In the genomic region with DNA sequence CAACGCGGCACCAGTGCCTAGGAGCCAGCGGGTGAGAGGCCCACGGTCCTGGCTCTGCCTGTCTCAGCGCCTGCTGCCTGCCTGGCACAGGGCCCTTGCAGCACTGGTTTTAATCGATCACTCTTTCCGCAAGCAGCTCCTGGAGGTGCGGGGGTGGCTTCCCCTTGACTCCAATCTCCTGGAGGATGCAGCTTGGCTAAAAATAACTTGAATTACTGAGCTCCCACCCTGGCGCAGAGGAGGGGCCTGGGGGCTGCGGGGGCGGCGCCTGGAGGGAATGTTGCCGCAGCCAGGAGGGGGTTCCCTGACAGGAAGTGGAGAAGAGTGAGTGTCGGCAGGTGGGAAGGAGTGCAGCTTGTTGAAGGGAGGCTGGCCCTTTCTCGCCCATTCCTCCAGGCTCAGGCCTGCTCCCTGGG, we compare ENCODE assay signal across 9 cellular contexts. TPM values are rescaled to one million over a fixed set of nuclear protein-coding genes. Genes with fewer than 3 reads are reported as not detected.
DNase-seq lines count a peak whose midpoint lies in the region; ATAC-seq and TF ChIP-seq lines count a peak whose summit lies in the region.
"Had no signal": no experiment of that assay in that cellular context is flagged by ENCODE, and none has a peak within 500 bp of the region (broad histone marks: within the 10 kb centered on the region; RNA-seq: fewer than 3 reads in every experiment).

No MANE protein-coding gene starts in this region.

- no peak overlapping the region for H3K23ac ChIP-seq in mesenchymal stem cell (ENCODE audit: low read length in 2 of 2)

- peaks cover 0 to 32% of the 10 kb centered on the region in 2 experiments for H3K27me3 ChIP-seq in mesenchymal stem cell (ENCODE audit: control insufficient read depth in 1 of 2, insufficient read depth in 1 of 2, low read length in 2 of 2)

- H4K8ac ChIP-seq in mesenchymal stem cell (ENCODE audit: low read length), result peak overlapping the region; percentile 74

- peak overlapping the region in 1 of 2 experiments; percentile 95 for H2BK12ac ChIP-seq in mesenchymal stem cell (ENCODE audit: low read length in 2 of 2)

- POLR2A ChIA-PET in activated CD4-positive, alpha-beta memory T cell treated with anti-CD3 and anti-CD28 coated beads for 36 hours (lab: Charles Lee), result no interaction called here
- POLR2A ChIA-PET in GM10248 (lab: Yijun Ruan, JAX), result interaction anchor here (1.2 kb wide), 1 partner anchor 10 kb away, joined by 3 read pairs; the partner anchor contains the start of gene RPL29

- ATAC-seq in activated CD4-positive, CD25-positive, alpha-beta regulatory T cell treated with anti-CD3 and anti-CD28 coated beads, Interleukin-2, amount 50 U/mL, for 24 hours, result no peak

- H3K27ac ChIP-seq in cingulate gyrus (ENCODE audit: low read depth, low read length) (peak overlapping the region; percentile 60), mesenchymal stem cell (ENCODE audit: low read length, poor library complexity, severe bottlenecking) (no peak overlapping the region)

- H3K9me3 ChIP-seq in mesenchymal stem cell (ENCODE audit: control insufficient read depth, low read length), result no peaks in the 10 kb centered on the region

- H3K9ac ChIP-seq in mesenchymal stem cell (ENCODE audit: low read length), result no peak overlapping the region

- H3K36me3 ChIP-seq in mesenchymal stem cell (ENCODE audit: control insufficient read depth in 1 of 2, insufficient read depth in 2 of 2, low read depth in 1 of 2, low read length in 2 of 2), result no peaks in the 10 kb centered on the region

- no peak for TF ChIP-seq CTCF in glutamatergic neuron (IDR thresholded peaks at IDR 0.05; ENCODE audit: partially characterized antibody, unreplicated experiment)
- TF ChIP-seq CTCF in GM10248 (IDR thresholded peaks at IDR 0.05; ENCODE audit: control extremely low read depth, extremely low read depth, low read depth, missing control alignments), result no peak

- H3K27ac Mint-ChIP-seq in activated CD4-positive, alpha-beta memory T cell treated with anti-CD3 and anti-CD28 coated beads for 36 hours, result no peak overlapping the region
- no peak overlapping the region for H3K27ac Mint-ChIP-seq in glutamatergic neuron (ENCODE audit: unreplicated experiment)
- H3K27ac Mint-ChIP-seq: IgD-negative memory B cell had no signal

- no peak overlapping the region for H2AK5ac ChIP-seq in mesenchymal stem cell (ENCODE audit: low read length, severe bottlenecking)

- peak overlapping the region; percentile 2 for H4K91ac ChIP-seq in mesenchymal stem cell (ENCODE audit: low read length)

- H3K4me3 ChIP-seq in mesenchymal stem cell (ENCODE audit: insufficient read depth in 1 of 2, low read depth in 1 of 2, low read length in 2 of 2), result no peak overlapping the region

- H2BK15ac ChIP-seq in mesenchymal stem cell (ENCODE audit: low read depth, poor library complexity, severe bottlenecking), result no peak overlapping the region

- no peak overlapping the region for H3K4me2 ChIP-seq in mesenchymal stem cell (ENCODE audit: low read length, poor library complexity, severe bottlenecking)

- DNase-seq in AG20443 (ENCODE audit: low spot score) (peak; percentile 74), NCI-H1417 treated with DMSO at 0.1 percent for 48 hours (lab: John Stamatoyannopoulos, UW) (peak; percentile 46), mesenchymal stem cell (peak; percentile 61), glutamatergic neuron (no peak), GM10248 (ENCODE audit: extremely low spot score) (no peak)
- DNase-seq in activated CD4-positive, alpha-beta memory T cell treated with anti-CD3 and anti-CD28 coated beads for 36 hours, result no peak

- H3K4me1 ChIP-seq in mesenchymal stem cell (ENCODE audit: control insufficient read depth, insufficient read depth, low read depth, low read length), result peaks cover 17% of the 10 kb centered on the region

- H3K4ac ChIP-seq in mesenchymal stem cell (ENCODE audit: low read depth in 1 of 2, low read length in 2 of 2), result peak overlapping the region in 1 of 2 experiments; percentile 47

- intact Hi-C loops in activated CD4-positive, alpha-beta memory T cell treated with anti-CD3 and anti-CD28 coated beads for 36 hours (cut with micrococcal nuclease), result no loop called here

- 13% methylated on average over 15 of the region's 15 CpGs for WGBS in mesenchymal stem cell

- no peaks in the 10 kb centered on the region for H3K79me1 ChIP-seq in mesenchymal stem cell (replicated peaks; ENCODE audit: low read length, poor library complexity, severe bottlenecking)

- H3K18ac ChIP-seq in mesenchymal stem cell (ENCODE audit: low read depth in 1 of 2, low read length in 2 of 2), result peak overlapping the region; percentile 7 to 90

- no peaks in the 10 kb centered on the region for H3K36me3 Mint-ChIP-seq in activated CD4-positive, alpha-beta memory T cell treated with anti-CD3 and anti-CD28 coated beads for 36 hours
- H3K36me3 Mint-ChIP-seq in glutamatergic neuron (ENCODE audit: unreplicated experiment), result no peaks in the 10 kb centered on the region
- H3K36me3 Mint-ChIP-seq: IgD-negative memory B cell had no signal

- no peaks in the 10 kb centered on the region for H3K27me3 Mint-ChIP-seq in activated CD4-positive, alpha-beta memory T cell treated with anti-CD3 and anti-CD28 coated beads for 36 hours
- peaks cover 6% of the 10 kb centered on the region for H3K27me3 Mint-ChIP-seq in glutamatergic neuron (ENCODE audit: unreplicated experiment)

- no peak overlapping the region for H3K4me3 Mint-ChIP-seq in activated CD4-positive, alpha-beta memory T cell treated with anti-CD3 and anti-CD28 coated beads for 36 hours
- no peak overlapping the region for H3K4me3 Mint-ChIP-seq in glutamatergic neuron (ENCODE audit: unreplicated experiment)
- H3K4me3 Mint-ChIP-seq: IgD-negative memory B cell had no signal

- H3K14ac ChIP-seq in mesenchymal stem cell (ENCODE audit: low read length in 2 of 2), result peak overlapping the region in 1 of 2 experiments; percentile 80

- H2AFZ ChIP-seq in mesenchymal stem cell (ENCODE audit: low read depth, low read length), result no peak overlapping the region

- H2BK5ac ChIP-seq in mesenchymal stem cell (ENCODE audit: low read depth, low read length, poor library complexity, severe bottlenecking), result no peak overlapping the region

- no peaks in the 10 kb centered on the region for H3K9me3 Mint-ChIP-seq in activated CD4-positive, alpha-beta memory T cell treated with anti-CD3 and anti-CD28 coated beads for 36 hours
- peaks cover 1% of the 10 kb centered on the region for H3K9me3 Mint-ChIP-seq in glutamatergic neuron (ENCODE audit: unreplicated experiment)
- H3K9me3 Mint-ChIP-seq: IgD-negative memory B cell had no signal

- H2BK120ac ChIP-seq in mesenchymal stem cell (ENCODE audit: low read depth, low read length), result peak overlapping the region; percentile 59

- H3K4me1 Mint-ChIP-seq in activated CD4-positive, alpha-beta memory T cell treated with anti-CD3 and anti-CD28 coated beads for 36 hours (ENCODE audit: low read depth), result peaks cover 14% of the 10 kb centered on the region
- H3K4me1 Mint-ChIP-seq in glutamatergic neuron (ENCODE audit: low read depth, unreplicated experiment), result peaks cover 10% of the 10 kb centered on the region

- CTCF ChIA-PET in activated CD4-positive, alpha-beta memory T cell treated with anti-CD3 and anti-CD28 coated beads for 36 hours (lab: Charles Lee), result interaction anchor here (1.0 to 6.3 kb wide), 2 partner anchors 20 to 116 kb away, joined by 3 to 101 read pairs; no protein-coding TSS in a partner anchor
- CTCF ChIA-PET in GM10248 (lab: Yijun Ruan, JAX), result interaction anchor here (1.0 to 6.4 kb wide), 5 partner anchors 10 to 138 kb away, joined by 3 to 172 read pairs (median 7); partner anchors contain the start of gene RPL29

RNA-seq across cellular contexts. Expression of gene RPL29, which starts 9.9 kb away (rescaled TPM):
- 1,869 TPM for polyA plus RNA-seq in mesenchymal stem cell (2013, experiment 1 of 2)
- 1,864 TPM for polyA plus RNA-seq in mesenchymal stem cell (2013, experiment 2 of 2)
- total RNA-seq in activated CD4-positive, alpha-beta memory T cell treated with anti-CD3 and anti-CD28 coated beads for 36 hours, result 1,000 to 10,000 TPM; 1,502 to 1,507 TPM
- total RNA-seq in glutamatergic neuron (ENCODE audit: unreplicated experiment), result 588 TPM

RNA-seq across cellular contexts. Expression of gene ACY1, which starts 22.2 kb away (rescaled TPM):
- 14.0 TPM for polyA plus RNA-seq in mesenchymal stem cell (2013, experiment 1 of 2)
- polyA plus RNA-seq in mesenchymal stem cell (2013, experiment 2 of 2), result 14.7 TPM
- total RNA-seq in activated CD4-positive, alpha-beta memory T cell treated with anti-CD3 and anti-CD28 coated beads for 36 hours, result 10 to 100 TPM; 53.1 to 59.2 TPM
- 13.2 TPM for total RNA-seq in glutamatergic neuron (ENCODE audit: unreplicated experiment)

RNA-seq across cellular contexts. Expression of gene ABHD14A, which starts 30.7 kb away (rescaled TPM):
- polyA plus RNA-seq in mesenchymal stem cell (2013, experiment 1 of 2), result 19.9 TPM
- polyA plus RNA-seq in mesenchymal stem cell (2013, experiment 2 of 2), result 19.9 TPM
- total RNA-seq in activated CD4-positive, alpha-beta memory T cell treated with anti-CD3 and anti-CD28 coated beads for 36 hours, result 1 to 10 TPM; 7.9 to 8.6 TPM
- total RNA-seq in glutamatergic neuron (ENCODE audit: unreplicated experiment), result 12.7 TPM

RNA-seq across cellular contexts. Expression of gene ABHD14B, which starts 31.7 kb away (rescaled TPM):
- polyA plus RNA-seq in mesenchymal stem cell (2013, experiment 1 of 2), result 15.5 TPM
- polyA plus RNA-seq in mesenchymal stem cell (2013, experiment 2 of 2), result 15.1 TPM
- 10 to 100 TPM; 71.0 to 71.4 TPM for total RNA-seq in activated CD4-positive, alpha-beta memory T cell treated with anti-CD3 and anti-CD28 coated beads for 36 hours
- total RNA-seq in glutamatergic neuron (ENCODE audit: unreplicated experiment), result 6.7 TPM

RNA-seq across cellular contexts. Expression of gene PCBP4, which starts 38.3 kb away (rescaled TPM):
- polyA plus RNA-seq in mesenchymal stem cell (2013, experiment 1 of 2), result 32.5 TPM
- 31.0 TPM for polyA plus RNA-seq in mesenchymal stem cell (2013, experiment 2 of 2)
- total RNA-seq in activated CD4-positive, alpha-beta memory T cell treated with anti-CD3 and anti-CD28 coated beads for 36 hours, result 10 to 100 TPM; 17.3 to 19.3 TPM
- total RNA-seq in glutamatergic neuron (ENCODE audit: unreplicated experiment), result 1,577 TPM

Comparison
In these comparisons a context has a peak if more than half of its experiments do, and no peak if none do; other contexts are left out.
1. DNase-seq: peak in AG20443 (single experiment), NCI-H1417 treated with DMSO at 0.1 percent for 48 hours (single experiment) and mesenchymal stem cell (single experiment); none in activated CD4-positive, alpha-beta memory T cell treated with anti-CD3 and anti-CD28 coated beads for 36 hours (single experiment), glutamatergic neuron (single experiment) and GM10248 (single experiment).